Comparison of ENCODE assay signal across 31 cellular contexts in genomic region chr2:102837626-102838198, GRCh38.
"Had no signal": no experiment of that assay in that cellular context is flagged by ENCODE, and none has a peak within 500 bp of the region (broad histone marks: within the 10 kb centered on the region; RNA-seq: fewer than 3 reads in every experiment).

No MANE protein-coding gene starts in this region.

- H3K27me3 ChIP-seq: adrenal gland, body of pancreas, foreskin keratinocyte, gastroesophageal sphincter had no signal

- H3K4me1 ChIP-seq: adrenal gland, body of pancreas, foreskin keratinocyte had no signal

- H3K36me3 ChIP-seq: adrenal gland, esophagus muscularis mucosa, gastroesophageal sphincter, WERI-Rb-1 had no signal

- DNase-seq: activated B cell treated with CpG ODN at 0.5 μM for 24 hours; activated CD4-positive, alpha-beta T cell treated with anti-CD3 and anti-CD28 coated beads for 48 hours; activated CD4-positive, alpha-beta T cell treated with anti-CD3 and anti-CD28 coated beads, Interleukin-2, amount 50 U/mL, for 1 hour; activated CD4-positive, alpha-beta T cell treated with anti-CD3 and anti-CD28 coated beads, Interleukin-2, amount 50 U/mL, for 48 hours; activated CD8-positive, alpha-beta memory T cell treated with anti-CD3 and anti-CD28 coated beads for 24 hours; activated CD8-positive, alpha-beta T cell treated with anti-CD3 and anti-CD28 coated beads for 36 hours; activated effector memory CD4-positive, alpha-beta T cell treated with Interleukin-2 at 50 U/mL for 16 hours; activated gamma-delta T cell treated with Interleukin-2 at 50 U/mL for 16 hours; activated naive CD4-positive, alpha-beta T cell treated with anti-CD3 and anti-CD28 coated beads for 36 hours; activated naive CD8-positive, alpha-beta T cell treated with anti-CD3 and anti-CD28 coated beads for 36 hours; activated naive CD8-positive, alpha-beta T cell treated with anti-CD3 and anti-CD28 coated beads, Interleukin-2, amount 50 U/mL, for 24 hours; activated T-cell treated with anti-CD3 and anti-CD28 coated beads, Interleukin-2, amount 50 U/mL, for 4 hours; adrenal gland; amygdala; aorta; body of pancreas; caudate nucleus; cortex of kidney; dermis blood vessel endothelial cell; effector CD4-positive, alpha-beta T cell; effector memory CD8-positive, alpha-beta T cell; erythroblast; foreskin keratinocyte; T-helper 1 cell; T-helper 17 cell; T1000; WERI-Rb-1 had no signal

- H3K4me3 ChIP-seq: adrenal gland, body of pancreas, esophagus muscularis mucosa, gastroesophageal sphincter had no signal

- H3K27ac ChIP-seq: adrenal gland, body of pancreas, esophagus muscularis mucosa, foreskin keratinocyte, gastroesophageal sphincter, WERI-Rb-1 had no signal

- ATAC-seq: activated CD4-positive, CD25-positive, alpha-beta regulatory T cell treated with anti-CD3 and anti-CD28 coated beads, Interleukin-2, amount 50 U/mL, for 24 hours; activated CD8-positive, alpha-beta T cell treated with anti-CD3 and anti-CD28 coated beads for 36 hours; activated naive CD8-positive, alpha-beta T cell treated with anti-CD3 and anti-CD28 coated beads, Interleukin-2, amount 50 U/mL, for 24 hours; activated T-cell treated with anti-CD3 and anti-CD28 coated beads, Interleukin-2, amount 50 U/mL, for 4 hours; activated T-helper 17 cell treated with anti-CD3 and anti-CD28 coated beads, Interleukin-2, amount 50 U/mL, for 72 hours; body of pancreas; effector memory CD8-positive, alpha-beta T cell; foreskin keratinocyte; gastroesophageal sphincter; T-helper 17 cell had no signal

- H3K9me3 ChIP-seq: adrenal gland, body of pancreas, esophagus muscularis mucosa, gastroesophageal sphincter had no signal
